In the genomic region with DNA sequence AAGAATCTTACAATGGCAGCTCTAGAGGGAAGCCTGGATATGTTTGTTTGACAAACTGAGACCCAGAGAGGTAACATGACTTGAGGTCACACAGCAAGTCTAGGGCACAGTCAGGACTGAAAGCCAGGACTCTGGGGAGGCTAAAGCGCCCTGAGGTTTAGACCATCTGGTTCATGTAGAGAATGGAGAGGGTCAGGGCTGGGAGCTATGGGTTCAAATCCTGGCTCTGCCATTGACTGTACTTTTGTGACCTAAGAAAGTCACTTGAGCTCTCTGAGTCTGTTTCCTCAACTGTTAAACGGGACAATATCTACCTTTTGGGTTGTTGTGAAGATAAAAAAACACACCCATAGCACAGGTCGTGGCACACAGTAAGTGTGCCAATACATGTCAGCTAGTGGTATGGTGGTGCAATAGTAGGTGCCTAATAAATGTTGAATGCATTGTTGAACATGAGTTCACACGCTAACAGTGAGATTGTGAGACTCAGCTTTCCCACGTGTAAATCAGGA, we compare ENCODE assay signal across 8 cellular contexts. TPM values are rescaled to one million over a fixed set of nuclear protein-coding genes. Genes with fewer than 3 reads are reported as not detected.
DNase-seq lines count a peak whose midpoint lies in the region; ATAC-seq and TF ChIP-seq lines count a peak whose summit lies in the region.

No MANE protein-coding gene starts in this region.

- H3K9me3 Mint-ChIP-seq in activated T-helper 2 cell treated with anti-CD3 and anti-CD28 coated beads, Interferon-gamma antibody, Interleukin-2, Interleukin-4, amounts not matched to agents 10 μg/mL and 5 μg/mL and 100 μg/mL, durations not matched to agents 14 hours and 24 hours and 36 hours, result no peaks in the 10 kb centered on the region

- peak overlapping the region; percentile 89 for H3K4me2 ChIP-seq in SK-N-SH

- intact Hi-C loops in activated T-helper 2 cell treated with anti-CD3 and anti-CD28 coated beads, Interferon-gamma antibody, Interleukin-2, Interleukin-4, amounts not matched to agents 10 μg/mL and 5 μg/mL and 100 μg/mL, durations not matched to agents 14 hours and 24 hours and 36 hours (cut with micrococcal nuclease), result no loop called here

- POLR2A ChIA-PET in SK-N-SH (lab: Yijun Ruan, JAX), result interaction anchor here (1.4 to 1.6 kb wide), 2 partner anchors 26 to 145 kb away, joined by 4 to 14 read pairs; a partner anchor contains a TSS

- H3K36me3 ChIP-seq in SK-N-SH (replicated peaks in 1 of 2; ENCODE audit: control insufficient read depth in 1 of 2, insufficient read depth in 2 of 2, low read length in 1 of 2) (peaks cover 0 to under 1% of the 10 kb centered on the region in 2 experiments), iPS-20b (ENCODE audit: insufficient read depth, low read depth, low read length) (no peaks in the 10 kb centered on the region), stomach smooth muscle (ENCODE audit: control insufficient read depth in 2 of 2, insufficient read depth in 2 of 2, low read length in 2 of 2) (no peaks in the 10 kb centered on the region)

- H3K4me3 ChIP-seq in SK-N-SH (ENCODE audit: low read depth in 2 of 2, low read length in 1 of 2) (peak overlapping the region; percentile 84 to 92), iPS-20b (ENCODE audit: low read length) (peak overlapping the region; percentile 93), stomach smooth muscle (ENCODE audit: low read length in 2 of 2) (peak overlapping the region; percentile 91 to 96)

- ATAC-seq in SK-N-SH treated with all-trans-retinoic acid at 6 μM for 48 hours (no peak), esophagus mucosa (no peak), HG03045 (IDR thresholded peaks at IDR 0.05; ENCODE audit: unreplicated experiment) (no peak)

- no peaks in the 10 kb centered on the region for H3K36me3 Mint-ChIP-seq in activated T-helper 2 cell treated with anti-CD3 and anti-CD28 coated beads, Interferon-gamma antibody, Interleukin-2, Interleukin-4, amounts not matched to agents 10 μg/mL and 5 μg/mL and 100 μg/mL, durations not matched to agents 14 hours and 24 hours and 36 hours (ENCODE audit: low read depth)

- peak overlapping the region; percentile 98; the same call in 1 of the 2 replicates for H3K9ac ChIP-seq in SK-N-SH
- peak overlapping the region; percentile 82; the same call in 1 of the 2 replicates for H3K9ac ChIP-seq in iPS-20b (ENCODE audit: low read depth, low read length)
- peak overlapping the region; percentile 98 for H3K9ac ChIP-seq in stomach smooth muscle (ENCODE audit: low read length in 2 of 2)

- no peak for TF ChIP-seq CTCF in SK-N-SH (IDR thresholded peaks at IDR 0.05)

- H3F3A ChIP-seq in SK-N-SH (replicated peaks; ENCODE audit: insufficient read depth), result peaks cover 15% of the 10 kb centered on the region

- H3K9me2 ChIP-seq in SK-N-SH, result no peaks in the 10 kb centered on the region

- H3K27me3 ChIP-seq in SK-N-SH (ENCODE audit: insufficient read depth) (no peaks in the 10 kb centered on the region), iPS-20b (ENCODE audit: insufficient read depth, low read length) (peaks cover 43% of the 10 kb centered on the region), stomach smooth muscle (ENCODE audit: control insufficient read depth in 1 of 2, insufficient read depth in 2 of 2, low read length in 2 of 2) (no peaks in the 10 kb centered on the region)

- WGBS in SK-N-SH (ENCODE audit: low lambda C conversion rate), result 15% methylated on average over 5 of the region's 5 CpGs

- TF ChIP-seq RAD21 in SK-N-SH (IDR thresholded peaks at IDR 0.05; ENCODE audit: low read length), result no peak

- H2AFZ ChIP-seq in SK-N-SH (ENCODE audit: low read depth), result peak overlapping the region; percentile 89

- H3K4me1 ChIP-seq in SK-N-SH (ENCODE audit: control insufficient read depth in 1 of 2, insufficient read depth in 2 of 2, low read depth in 1 of 2, low read length in 1 of 2) (peaks cover 8 to 18% of the 10 kb centered on the region in 2 experiments; a peak in 3 of 4 replicates), iPS-20b (ENCODE audit: insufficient read depth, low read length) (no peaks in the 10 kb centered on the region), stomach smooth muscle (ENCODE audit: control insufficient read depth, insufficient read depth, low read length) (peaks cover 39% of the 10 kb centered on the region)

- CTCF ChIA-PET in SK-N-SH (lab: Yijun Ruan, JAX), result interaction anchor here (1.3 to 2.6 kb wide), 8 partner anchors 23 to 390 kb away, joined by 3 to 9 read pairs (median 4); a partner anchor contains a TSS

- no peaks in the 10 kb centered on the region for H3K79me2 ChIP-seq in SK-N-SH (ENCODE audit: insufficient read depth)

- no peak overlapping the region for H3K27ac ChIP-seq in SK-N-SH (ENCODE audit: low read depth in 2 of 2, low read length in 1 of 2)
- no peak overlapping the region for H3K27ac ChIP-seq in iPS-20b (ENCODE audit: low read length)
- H3K27ac ChIP-seq in stomach smooth muscle (ENCODE audit: low read length), result peak overlapping the region; percentile 99

- H4K20me1 ChIP-seq in SK-N-SH (ENCODE audit: insufficient read depth), result no peaks in the 10 kb centered on the region

- H3K27me3 Mint-ChIP-seq in activated T-helper 2 cell treated with anti-CD3 and anti-CD28 coated beads, Interferon-gamma antibody, Interleukin-2, Interleukin-4, amounts not matched to agents 10 μg/mL and 5 μg/mL and 100 μg/mL, durations not matched to agents 14 hours and 24 hours and 36 hours (ENCODE audit: low read depth), result peaks cover 12% of the 10 kb centered on the region

- DNase-seq in SK-N-SH (no peak), NCI-H1105 (lab: John Stamatoyannopoulos, UW) (no peak)
- DNase-seq in activated T-helper 2 cell treated with anti-CD3 and anti-CD28 coated beads, Interferon-gamma antibody, Interleukin-2, Interleukin-4, amounts not matched to agents 10 μg/mL and 5 μg/mL and 100 μg/mL, durations not matched to agents 14 hours and 24 hours and 36 hours (ENCODE audit: low spot score), result no peak

- H3K27ac Mint-ChIP-seq in activated T-helper 2 cell treated with anti-CD3 and anti-CD28 coated beads, Interferon-gamma antibody, Interleukin-2, Interleukin-4, amounts not matched to agents 10 μg/mL and 5 μg/mL and 100 μg/mL, durations not matched to agents 14 hours and 24 hours and 36 hours, result peak overlapping the region; percentile 94

- H3K4me1 Mint-ChIP-seq in activated T-helper 2 cell treated with anti-CD3 and anti-CD28 coated beads, Interferon-gamma antibody, Interleukin-2, Interleukin-4, amounts not matched to agents 10 μg/mL and 5 μg/mL and 100 μg/mL, durations not matched to agents 14 hours and 24 hours and 36 hours (ENCODE audit: low read depth), result peaks cover 19% of the 10 kb centered on the region

- TF ChIP-seq EP300 in SK-N-SH (IDR thresholded peaks at IDR 0.05; ENCODE audit: borderline replicate concordance in 1 of 2, low read depth in 1 of 2, low read length in 1 of 2), result no peak

- H3K9me3 ChIP-seq in SK-N-SH (no peaks in the 10 kb centered on the region), iPS-20b (ENCODE audit: insufficient read depth, low read depth, low read length) (no peaks in the 10 kb centered on the region), stomach smooth muscle (ENCODE audit: control insufficient read depth in 2 of 2, low read length in 2 of 2) (no peaks in the 10 kb centered on the region)

- peak overlapping the region; percentile 99 for H3K4me3 Mint-ChIP-seq in activated T-helper 2 cell treated with anti-CD3 and anti-CD28 coated beads, Interferon-gamma antibody, Interleukin-2, Interleukin-4, amounts not matched to agents 10 μg/mL and 5 μg/mL and 100 μg/mL, durations not matched to agents 14 hours and 24 hours and 36 hours (ENCODE audit: low read depth)

TF ChIP-seq in SK-N-SH, 30 proteins besides CTCF, POLR2A, EP300 and RAD21 (continues in another document):
- TF ChIP-seq, protein P1, sequence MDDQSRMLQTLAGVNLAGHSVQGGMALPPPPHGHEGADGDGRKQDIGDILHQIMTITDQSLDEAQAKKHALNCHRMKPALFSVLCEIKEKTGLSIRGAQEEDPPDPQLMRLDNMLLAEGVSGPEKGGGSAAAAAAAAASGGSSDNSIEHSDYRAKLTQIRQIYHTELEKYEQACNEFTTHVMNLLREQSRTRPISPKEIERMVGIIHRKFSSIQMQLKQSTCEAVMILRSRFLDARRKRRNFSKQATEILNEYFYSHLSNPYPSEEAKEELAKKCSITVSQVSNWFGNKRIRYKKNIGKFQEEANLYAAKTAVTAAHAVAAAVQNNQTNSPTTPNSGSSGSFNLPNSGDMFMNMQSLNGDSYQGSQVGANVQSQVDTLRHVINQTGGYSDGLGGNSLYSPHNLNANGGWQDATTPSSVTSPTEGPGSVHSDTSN (IDR thresholded peaks at IDR 0.05), result no peak
- no peak for TF ChIP-seq TAF1 (IDR thresholded peaks at IDR 0.05; ENCODE audit: borderline replicate concordance, low read depth, low read length)

TF ChIP-seq in SK-N-SH treated with all-trans-retinoic acid at 6 μM for 48 hours, 23 proteins besides CTCF, POLR2A, EP300 and RAD21 (continues in another document):
- TF ChIP-seq ZNF8 (CRISPR knock-in tag; IDR thresholded peaks at IDR 0.05) (no peak), TOX (CRISPR knock-in tag; IDR thresholded peaks at IDR 0.05; ENCODE audit: borderline replicate concordance) (no peak), RARB (CRISPR knock-in tag; IDR thresholded peaks at IDR 0.05) (no peak)
- TF ChIP-seq, protein P2, sequence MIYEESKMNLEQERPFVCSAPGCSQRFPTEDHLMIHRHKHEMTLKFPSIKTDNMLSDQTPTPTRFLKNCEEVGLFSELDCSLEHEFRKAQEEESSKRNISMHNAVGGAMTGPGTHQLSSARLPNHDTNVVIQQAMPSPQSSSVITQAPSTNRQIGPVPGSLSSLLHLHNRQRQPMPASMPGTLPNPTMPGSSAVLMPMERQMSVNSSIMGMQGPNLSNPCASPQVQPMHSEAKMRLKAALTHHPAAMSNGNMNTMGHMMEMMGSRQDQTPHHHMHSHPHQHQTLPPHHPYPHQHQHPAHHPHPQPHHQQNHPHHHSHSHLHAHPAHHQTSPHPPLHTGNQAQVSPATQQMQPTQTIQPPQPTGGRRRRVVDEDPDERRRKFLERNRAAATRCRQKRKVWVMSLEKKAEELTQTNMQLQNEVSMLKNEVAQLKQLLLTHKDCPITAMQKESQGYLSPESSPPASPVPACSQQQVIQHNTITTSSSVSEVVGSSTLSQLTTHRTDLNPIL (CRISPR knock-in tag; IDR thresholded peaks at IDR 0.05; ENCODE audit: low read depth), result no peak

RNA-seq across cellular contexts. Expression of a gene that starts 1.0 kb away (rescaled TPM):
- 4.9 and 6.4 TPM in 2 replicates for polyA plus RNA-seq in SK-N-SH (2012; rRNA removed)
- 6.0 and 7.1 TPM in 2 replicates for polyA plus RNA-seq in SK-N-SH (2012; cell fraction: cytosol; rRNA removed)
- 13.3 and 21.4 TPM in 2 replicates for polyA plus RNA-seq in SK-N-SH (2012; cell fraction: nucleus; rRNA removed)
- total RNA-seq in activated T-helper 2 cell treated with anti-CD3 and anti-CD28 coated beads, Interferon-gamma antibody, Interleukin-2, Interleukin-4, amounts not matched to agents 10 μg/mL and 5 μg/mL and 100 μg/mL, durations not matched to agents 14 hours and 24 hours and 36 hours, result 4.8 and 5.5 TPM in 2 replicates
- 34.1 TPM for total RNA-seq in esophagus mucosa

RNA-seq across cellular contexts. Expression of a gene that starts 26.2 kb away (rescaled TPM):
- polyA plus RNA-seq in SK-N-SH (2012; rRNA removed), result 40.3 and 49.3 TPM in 2 replicates
- 38.3 and 46.8 TPM in 2 replicates for polyA plus RNA-seq in SK-N-SH (2012; cell fraction: cytosol; rRNA removed)
- polyA plus RNA-seq in SK-N-SH (2012; cell fraction: nucleus; rRNA removed), result 16.2 and 29.8 TPM in 2 replicates
- 24.9 and 25.7 TPM in 2 replicates for total RNA-seq in activated T-helper 2 cell treated with anti-CD3 and anti-CD28 coated beads, Interferon-gamma antibody, Interleukin-2, Interleukin-4, amounts not matched to agents 10 μg/mL and 5 μg/mL and 100 μg/mL, durations not matched to agents 14 hours and 24 hours and 36 hours
- total RNA-seq in esophagus mucosa, result 15.5 TPM
